1 cellular context compared by ENCODE assay signal in the genomic region with DNA sequence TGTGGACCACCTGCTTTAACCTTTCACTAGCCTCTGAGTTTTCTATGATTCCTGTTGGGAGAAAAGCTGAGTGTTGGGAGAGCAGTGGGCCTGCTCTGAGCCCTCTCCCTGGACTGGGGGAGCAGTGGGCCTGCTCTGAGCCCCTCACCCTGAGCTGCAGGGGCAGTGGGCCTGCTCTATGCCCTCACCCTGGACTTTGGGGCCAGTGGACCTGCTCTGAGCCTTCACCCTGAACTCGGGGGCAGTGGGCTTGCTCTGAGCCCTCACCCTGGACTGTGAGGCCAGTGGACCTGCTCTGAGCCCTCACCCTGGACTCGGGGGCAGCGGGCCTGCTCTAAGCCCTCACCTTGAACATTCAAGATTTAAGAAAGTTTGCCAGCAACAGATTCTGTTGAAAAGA.
TF ChIP-seq lines count a peak whose summit lies in the region.

No MANE protein-coding gene starts in this region.

TF ChIP-seq in K562, 482 proteins besides CTCF, POLR2A, EP300 and RAD21:
- TF ChIP-seq DIDO1 (tag; IDR thresholded peaks at IDR 0.05; ENCODE audit: low read depth), result no peak
- TF ChIP-seq RREB1 (CRISPR knock-in tag; IDR thresholded peaks at IDR 0.05), result no peak
- no peak for TF ChIP-seq TOE1 (IDR thresholded peaks at IDR 0.05; ENCODE audit: borderline replicate concordance)
- no peak for TF ChIP-seq TOE1 (CRISPR knock-in tag; IDR thresholded peaks at IDR 0.05; ENCODE audit: borderline replicate concordance, low read depth)
- no peak for TF ChIP-seq GATAD2A (IDR thresholded peaks at IDR 0.05)
- TF ChIP-seq SRSF3 (IDR thresholded peaks at IDR 0.05; ENCODE audit: insufficient read depth, low read length), result no peak
- TF ChIP-seq, protein P1, sequence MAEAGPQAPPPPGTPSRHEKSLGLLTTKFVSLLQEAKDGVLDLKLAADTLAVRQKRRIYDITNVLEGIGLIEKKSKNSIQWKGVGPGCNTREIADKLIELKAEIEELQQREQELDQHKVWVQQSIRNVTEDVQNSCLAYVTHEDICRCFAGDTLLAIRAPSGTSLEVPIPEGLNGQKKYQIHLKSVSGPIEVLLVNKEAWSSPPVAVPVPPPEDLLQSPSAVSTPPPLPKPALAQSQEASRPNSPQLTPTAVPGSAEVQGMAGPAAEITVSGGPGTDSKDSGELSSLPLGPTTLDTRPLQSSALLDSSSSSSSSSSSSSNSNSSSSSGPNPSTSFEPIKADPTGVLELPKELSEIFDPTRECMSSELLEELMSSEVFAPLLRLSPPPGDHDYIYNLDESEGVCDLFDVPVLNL (CRISPR knock-in tag; IDR thresholded peaks at IDR 0.05; ENCODE audit: low read depth), result no peak
- TF ChIP-seq ERF (CRISPR knock-in tag; IDR thresholded peaks at IDR 0.05), result no peak
- TF ChIP-seq, protein P2, sequence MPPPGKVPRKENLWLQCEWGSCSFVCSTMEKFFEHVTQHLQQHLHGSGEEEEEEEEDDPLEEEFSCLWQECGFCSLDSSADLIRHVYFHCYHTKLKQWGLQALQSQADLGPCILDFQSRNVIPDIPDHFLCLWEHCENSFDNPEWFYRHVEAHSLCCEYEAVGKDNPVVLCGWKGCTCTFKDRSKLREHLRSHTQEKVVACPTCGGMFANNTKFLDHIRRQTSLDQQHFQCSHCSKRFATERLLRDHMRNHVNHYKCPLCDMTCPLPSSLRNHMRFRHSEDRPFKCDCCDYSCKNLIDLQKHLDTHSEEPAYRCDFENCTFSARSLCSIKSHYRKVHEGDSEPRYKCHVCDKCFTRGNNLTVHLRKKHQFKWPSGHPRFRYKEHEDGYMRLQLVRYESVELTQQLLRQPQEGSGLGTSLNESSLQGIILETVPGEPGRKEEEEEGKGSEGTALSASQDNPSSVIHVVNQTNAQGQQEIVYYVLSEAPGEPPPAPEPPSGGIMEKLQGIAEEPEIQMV (tag; conservative IDR thresholded peaks at IDR 0.05; ENCODE audit: low read depth), result no peak
- no peak for TF ChIP-seq SMAD2 (IDR thresholded peaks at IDR 0.05; ENCODE audit: low read depth, low read length)
- TF ChIP-seq, protein P3, sequence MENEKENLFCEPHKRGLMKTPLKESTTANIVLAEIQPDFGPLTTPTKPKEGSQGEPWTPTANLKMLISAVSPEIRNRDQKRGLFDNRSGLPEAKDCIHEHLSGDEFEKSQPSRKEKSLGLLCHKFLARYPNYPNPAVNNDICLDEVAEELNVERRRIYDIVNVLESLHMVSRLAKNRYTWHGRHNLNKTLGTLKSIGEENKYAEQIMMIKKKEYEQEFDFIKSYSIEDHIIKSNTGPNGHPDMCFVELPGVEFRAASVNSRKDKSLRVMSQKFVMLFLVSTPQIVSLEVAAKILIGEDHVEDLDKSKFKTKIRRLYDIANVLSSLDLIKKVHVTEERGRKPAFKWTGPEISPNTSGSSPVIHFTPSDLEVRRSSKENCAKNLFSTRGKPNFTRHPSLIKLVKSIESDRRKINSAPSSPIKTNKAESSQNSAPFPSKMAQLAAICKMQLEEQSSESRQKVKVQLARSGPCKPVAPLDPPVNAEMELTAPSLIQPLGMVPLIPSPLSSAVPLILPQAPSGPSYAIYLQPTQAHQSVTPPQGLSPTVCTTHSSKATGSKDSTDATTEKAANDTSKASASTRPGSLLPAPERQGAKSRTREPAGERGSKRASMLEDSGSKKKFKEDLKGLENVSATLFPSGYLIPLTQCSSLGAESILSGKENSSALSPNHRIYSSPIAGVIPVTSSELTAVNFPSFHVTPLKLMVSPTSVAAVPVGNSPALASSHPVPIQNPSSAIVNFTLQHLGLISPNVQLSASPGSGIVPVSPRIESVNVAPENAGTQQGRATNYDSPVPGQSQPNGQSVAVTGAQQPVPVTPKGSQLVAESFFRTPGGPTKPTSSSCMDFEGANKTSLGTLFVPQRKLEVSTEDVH (IDR thresholded peaks at IDR 0.05; ENCODE audit: low read depth, partially characterized antibody), result no peak
- no peak for TF ChIP-seq ZBTB9 (CRISPR knock-in tag; IDR thresholded peaks at IDR 0.05)
- TF ChIP-seq GTF2B (IDR thresholded peaks at IDR 0.05; ENCODE audit: extremely low read depth, insufficient read length), result no peak
- no peak for TF ChIP-seq MECOM (CRISPR knock-in tag; IDR thresholded peaks at IDR 0.05)
- TF ChIP-seq BDP1 (IDR thresholded peaks at IDR 0.05; ENCODE audit: insufficient read depth, insufficient read length), result no peak
- TF ChIP-seq, protein P4, sequence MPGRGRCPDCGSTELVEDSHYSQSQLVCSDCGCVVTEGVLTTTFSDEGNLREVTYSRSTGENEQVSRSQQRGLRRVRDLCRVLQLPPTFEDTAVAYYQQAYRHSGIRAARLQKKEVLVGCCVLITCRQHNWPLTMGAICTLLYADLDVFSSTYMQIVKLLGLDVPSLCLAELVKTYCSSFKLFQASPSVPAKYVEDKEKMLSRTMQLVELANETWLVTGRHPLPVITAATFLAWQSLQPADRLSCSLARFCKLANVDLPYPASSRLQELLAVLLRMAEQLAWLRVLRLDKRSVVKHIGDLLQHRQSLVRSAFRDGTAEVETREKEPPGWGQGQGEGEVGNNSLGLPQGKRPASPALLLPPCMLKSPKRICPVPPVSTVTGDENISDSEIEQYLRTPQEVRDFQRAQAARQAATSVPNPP (IDR thresholded peaks at IDR 0.05; ENCODE audit: borderline replicate concordance, insufficient read depth, insufficient read length), result no peak
- TF ChIP-seq ZNF146 (CRISPR knock-in tag; IDR thresholded peaks at IDR 0.05; ENCODE audit: unreplicated experiment), result no peak
- TF ChIP-seq, protein P5, sequence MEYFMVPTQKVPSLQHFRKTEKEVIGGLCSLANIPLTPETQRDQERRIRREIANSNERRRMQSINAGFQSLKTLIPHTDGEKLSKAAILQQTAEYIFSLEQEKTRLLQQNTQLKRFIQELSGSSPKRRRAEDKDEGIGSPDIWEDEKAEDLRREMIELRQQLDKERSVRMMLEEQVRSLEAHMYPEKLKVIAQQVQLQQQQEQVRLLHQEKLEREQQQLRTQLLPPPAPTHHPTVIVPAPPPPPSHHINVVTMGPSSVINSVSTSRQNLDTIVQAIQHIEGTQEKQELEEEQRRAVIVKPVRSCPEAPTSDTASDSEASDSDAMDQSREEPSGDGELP (CRISPR knock-in tag; IDR thresholded peaks at IDR 0.05; ENCODE audit: borderline replicate concordance), result no peak
- TF ChIP-seq, protein P6, sequence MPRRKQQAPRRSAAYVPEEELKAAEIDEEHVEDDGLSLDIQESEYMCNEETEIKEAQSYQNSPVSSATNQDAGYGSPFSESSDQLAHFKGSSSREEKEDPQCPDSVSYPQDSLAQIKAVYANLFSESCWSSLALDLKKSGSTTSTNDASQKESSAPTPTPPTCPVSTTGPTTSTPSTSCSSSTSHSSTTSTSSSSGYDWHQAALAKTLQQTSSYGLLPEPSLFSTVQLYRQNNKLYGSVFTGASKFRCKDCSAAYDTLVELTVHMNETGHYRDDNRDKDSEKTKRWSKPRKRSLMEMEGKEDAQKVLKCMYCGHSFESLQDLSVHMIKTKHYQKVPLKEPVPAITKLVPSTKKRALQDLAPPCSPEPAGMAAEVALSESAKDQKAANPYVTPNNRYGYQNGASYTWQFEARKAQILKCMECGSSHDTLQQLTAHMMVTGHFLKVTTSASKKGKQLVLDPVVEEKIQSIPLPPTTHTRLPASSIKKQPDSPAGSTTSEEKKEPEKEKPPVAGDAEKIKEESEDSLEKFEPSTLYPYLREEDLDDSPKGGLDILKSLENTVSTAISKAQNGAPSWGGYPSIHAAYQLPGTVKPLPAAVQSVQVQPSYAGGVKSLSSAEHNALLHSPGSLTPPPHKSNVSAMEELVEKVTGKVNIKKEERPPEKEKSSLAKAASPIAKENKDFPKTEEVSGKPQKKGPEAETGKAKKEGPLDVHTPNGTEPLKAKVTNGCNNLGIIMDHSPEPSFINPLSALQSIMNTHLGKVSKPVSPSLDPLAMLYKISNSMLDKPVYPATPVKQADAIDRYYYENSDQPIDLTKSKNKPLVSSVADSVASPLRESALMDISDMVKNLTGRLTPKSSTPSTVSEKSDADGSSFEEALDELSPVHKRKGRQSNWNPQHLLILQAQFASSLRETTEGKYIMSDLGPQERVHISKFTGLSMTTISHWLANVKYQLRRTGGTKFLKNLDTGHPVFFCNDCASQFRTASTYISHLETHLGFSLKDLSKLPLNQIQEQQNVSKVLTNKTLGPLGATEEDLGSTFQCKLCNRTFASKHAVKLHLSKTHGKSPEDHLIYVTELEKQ (CRISPR knock-in tag; IDR thresholded peaks at IDR 0.05), result no peak
- TF ChIP-seq TAF15 (IDR thresholded peaks at IDR 0.05; ENCODE audit: low read depth, low read length), result no peak
- TF ChIP-seq RCOR1 (IDR thresholded peaks at IDR 0.05; ENCODE audit: borderline replicate concordance in 1 of 2, low read depth in 2 of 2, low read length in 2 of 2), result no peak
